In the genomic region with DNA sequence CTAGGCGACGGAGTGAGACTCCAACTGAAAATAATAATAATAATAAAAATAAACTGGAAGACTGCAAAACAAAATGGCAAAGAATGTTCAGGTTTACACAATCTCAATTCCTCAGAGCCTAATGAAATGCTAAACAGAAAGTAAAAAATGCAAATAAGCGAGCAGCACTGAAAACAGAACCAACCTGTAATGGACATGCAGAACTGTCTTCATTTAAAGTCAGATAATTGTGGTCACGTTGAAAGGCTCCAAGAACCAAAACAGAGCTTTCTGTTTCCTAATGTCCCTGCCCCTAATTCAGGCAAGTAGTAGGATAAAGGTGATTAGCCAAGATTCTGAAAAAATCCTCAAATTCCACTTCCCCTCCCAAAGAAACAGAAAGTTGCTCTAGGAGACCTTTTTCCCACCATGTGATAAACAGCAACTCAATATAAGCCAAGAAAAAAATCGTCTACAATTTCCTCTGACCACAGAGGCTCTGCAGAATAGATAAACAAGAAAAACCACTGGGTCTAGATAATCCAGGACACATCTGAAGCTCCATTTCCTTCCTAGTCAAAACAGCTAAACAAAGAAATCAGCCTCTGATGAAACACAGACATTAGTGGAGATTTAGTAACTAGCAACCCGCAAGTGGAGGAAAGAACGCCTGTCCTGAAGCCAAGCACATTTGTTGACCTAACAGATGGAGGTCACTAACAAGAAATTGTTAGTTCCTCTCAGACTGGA, we compare ENCODE assay signal across 8 cellular contexts. TPM values are rescaled to one million over a fixed set of nuclear protein-coding genes. Genes with fewer than 3 reads are reported as not detected.
DNase-seq lines count a peak whose midpoint lies in the region; ATAC-seq and TF ChIP-seq lines count a peak whose summit lies in the region.

No MANE protein-coding gene starts in this region.

- peaks cover 8% of the 10 kb centered on the region for H3K36me3 Mint-ChIP-seq in activated CD4-positive, alpha-beta T cell treated with anti-CD3 and anti-CD28 coated beads for 36 hours (ENCODE audit: low read depth)
- H3K36me3 Mint-ChIP-seq in T-helper 17 cell (ENCODE audit: low read depth): no peaks in the 10 kb centered on the region

- TF ChIP-seq CTCF in gastroesophageal sphincter (IDR thresholded peaks at IDR 0.05) (no peak), stomach (IDR thresholded peaks at IDR 0.05) (no peak)

- CTCF ChIA-PET in activated CD4-positive, alpha-beta T cell treated with anti-CD3 and anti-CD28 coated beads for 36 hours (lab: Charles Lee): interaction anchor here (0.8 to 1.2 kb wide), 2 partner anchors 7 to 19 kb away, joined by 3 read pairs; no protein-coding TSS in a partner anchor

- peak overlapping the region; percentile 5 for H3K27ac Mint-ChIP-seq in activated CD4-positive, alpha-beta T cell treated with anti-CD3 and anti-CD28 coated beads for 36 hours
- H3K27ac Mint-ChIP-seq in T-helper 17 cell: peak overlapping the region; percentile 91

- peak overlapping the region; percentile 11 for H3K4me3 Mint-ChIP-seq in activated CD4-positive, alpha-beta T cell treated with anti-CD3 and anti-CD28 coated beads for 36 hours
- peak overlapping the region; percentile 81 for H3K4me3 Mint-ChIP-seq in T-helper 17 cell

- H3K36me3 ChIP-seq in gastroesophageal sphincter (no peaks in the 10 kb centered on the region), stomach (no peaks in the 10 kb centered on the region), H7 (replicated peaks; ENCODE audit: control insufficient read depth, insufficient read depth, low read length) (no peaks in the 10 kb centered on the region)

- POLR2A ChIA-PET in activated CD4-positive, alpha-beta T cell treated with anti-CD3 and anti-CD28 coated beads for 36 hours (lab: Charles Lee): interaction anchor here (0.6 kb wide), 1 partner anchor 12 kb away, joined by 4 read pairs; no protein-coding TSS in a partner anchor

- DNase-seq in activated CD4-positive, alpha-beta T cell treated with anti-CD3 and anti-CD28 coated beads for 36 hours: no peak
- DNase-seq in activated CD4-positive, alpha-beta T cell treated with anti-CD3 and anti-CD28 coated beads, Interleukin-2, amount 50 U/mL, for 4 hours: no peak
- no peak for DNase-seq in T-helper 17 cell
- no peak for DNase-seq in stomach
- no peak for DNase-seq in stimulated activated CD4-positive, alpha-beta T cell treated with anti-CD3 and anti-CD28 coated beads, Interleukin-2, amount 100 ng/mL, for 24 hours
- no peak for DNase-seq in H7

- H3K9me3 Mint-ChIP-seq in activated CD4-positive, alpha-beta T cell treated with anti-CD3 and anti-CD28 coated beads for 36 hours (ENCODE audit: low read depth): no peaks in the 10 kb centered on the region

- intact Hi-C loops in activated CD4-positive, alpha-beta T cell treated with anti-CD3 and anti-CD28 coated beads for 36 hours (cut with DNase I, micrococcal nuclease): loop anchor here in 1 of 2 experiments (5.0 kb wide), 1 partner anchor 338 kb away; no protein-coding TSS in a partner anchor
- intact Hi-C loops in stomach (cut with DNase I; ENCODE audit: low total_unique reads): no loop called here

- 36 to 63% methylated on average over 3 to 7 of the region's 7 CpGs for WGBS in gastroesophageal sphincter (ENCODE audit: low coverage in 1 of 2), 2 donors
- 44 to 60% (median 49%) methylated on average over 7 of the region's 7 CpGs for WGBS in stomach, 5 donors

- H3K27ac ChIP-seq in gastroesophageal sphincter (peak overlapping the region in 3 of 4 donors; percentile 25 to 51 (median 33)), stomach (peak overlapping the region in 4 of 5 donors; percentile 38 to 82 (median 70))

- no peaks in the 10 kb centered on the region for H3K27me3 ChIP-seq in gastroesophageal sphincter
- H3K27me3 ChIP-seq in stomach: no peaks in the 10 kb centered on the region
- no peaks in the 10 kb centered on the region for H3K27me3 ChIP-seq in H7 (ENCODE audit: control insufficient read depth, insufficient read depth, low read length)

- peaks cover 23% of the 10 kb centered on the region for H3K4me1 Mint-ChIP-seq in activated CD4-positive, alpha-beta T cell treated with anti-CD3 and anti-CD28 coated beads for 36 hours
- H3K4me1 Mint-ChIP-seq in T-helper 17 cell: peaks cover 15% of the 10 kb centered on the region

- H3K4me1 ChIP-seq in gastroesophageal sphincter: peaks cover 0 to 42% (median 0%) of the 10 kb centered on the region in 3 donors
- peaks cover 8 to 46% (median 35%) of the 10 kb centered on the region in 4 donors for H3K4me1 ChIP-seq in stomach

- ATAC-seq in activated CD4-positive, alpha-beta T cell treated with anti-CD3 and anti-CD28 coated beads for 36 hours: no peak
- ATAC-seq in HG02973 (IDR thresholded peaks at IDR 0.05; ENCODE audit: unreplicated experiment) (peak; percentile 22), T-helper 17 cell (no peak), gastroesophageal sphincter (no peak)

- H3K4me3 ChIP-seq in gastroesophageal sphincter (no peak overlapping the region), stomach (peak overlapping the region in 2 of 4 donors; percentile 5 to 21), H7 (ENCODE audit: insufficient read depth, low read depth, low read length) (no peak overlapping the region)

- H3K27me3 Mint-ChIP-seq in activated CD4-positive, alpha-beta T cell treated with anti-CD3 and anti-CD28 coated beads for 36 hours: no peaks in the 10 kb centered on the region
- no peaks in the 10 kb centered on the region for H3K27me3 Mint-ChIP-seq in T-helper 17 cell

- no peak for TF ChIP-seq EP300 in gastroesophageal sphincter (IDR thresholded peaks at IDR 0.05)
- no peak for TF ChIP-seq EP300 in stomach (IDR thresholded peaks at IDR 0.05)

- H3K9me3 ChIP-seq in T-helper 17 cell (ENCODE audit: control insufficient read depth, low read length, poor library complexity, severe bottlenecking) (no peaks in the 10 kb centered on the region), gastroesophageal sphincter (no peaks in the 10 kb centered on the region), stomach (no peaks in the 10 kb centered on the region)

- TF ChIP-seq POLR2A in gastroesophageal sphincter (IDR thresholded peaks at IDR 0.05) (no peak), stomach (IDR thresholded peaks at IDR 0.05) (no peak)

RNA-seq across cellular contexts. Expression of gene MIS18BP1, which starts 3.0 kb away (rescaled TPM):
- total RNA-seq in activated CD4-positive, alpha-beta T cell treated with anti-CD3 and anti-CD28 coated beads for 36 hours: 10 to 100 TPM; 67.0 to 88.4 TPM
- 10 to 100 TPM; 35.2 to 53.8 TPM for total RNA-seq in T-helper 17 cell
- total RNA-seq in gastroesophageal sphincter: 10 to 100 TPM; 15.3 to 32.2 (median 17.5) TPM
- total RNA-seq in stomach: 10 to 100 TPM; 10.7 to 67.7 (median 44.2) TPM
- polyA plus RNA-seq in stomach: 1 to 10 TPM; 4.4 to 6.1 (median 5.0) TPM
- total RNA-seq in H7 (2014; rRNA removed; shearing (Covaris generic)): 46.3 and 73.3 TPM in 2 replicates
